ENCODE assay signal across 1 cellular context in the genomic region with DNA sequence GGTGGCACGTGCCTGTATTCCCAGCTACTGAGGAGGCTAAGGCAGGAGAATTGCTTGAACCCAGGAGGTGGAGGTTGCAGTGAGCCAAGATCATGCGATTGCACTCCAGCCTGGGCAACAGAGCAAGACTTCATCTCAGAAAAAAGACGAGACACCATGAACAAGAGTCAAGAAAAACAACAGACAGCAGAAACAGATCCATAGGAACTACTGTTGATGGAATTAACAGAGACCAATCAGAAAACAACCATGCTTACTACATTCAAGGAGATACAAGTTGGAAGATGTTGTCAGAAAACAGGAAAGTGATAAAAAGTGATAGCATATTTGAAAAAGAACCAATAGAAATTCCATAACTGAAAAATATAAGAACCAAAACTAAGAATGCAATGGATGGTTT.
TF ChIP-seq lines count a peak whose summit lies in the region.

No MANE protein-coding gene starts in this region.

TF ChIP-seq in HepG2, 621 proteins besides CTCF, POLR2A, EP300 and RAD21:
- TF ChIP-seq SMC3 (IDR thresholded peaks at IDR 0.05; ENCODE audit: low read length), result no peak
- TF ChIP-seq ZNF317 (CRISPR knock-in tag; IDR thresholded peaks at IDR 0.05), result peak; percentile 86; the same call in 1 of the 2 replicates
